14 cellular contexts compared by ENCODE assay signal in the genomic region with DNA sequence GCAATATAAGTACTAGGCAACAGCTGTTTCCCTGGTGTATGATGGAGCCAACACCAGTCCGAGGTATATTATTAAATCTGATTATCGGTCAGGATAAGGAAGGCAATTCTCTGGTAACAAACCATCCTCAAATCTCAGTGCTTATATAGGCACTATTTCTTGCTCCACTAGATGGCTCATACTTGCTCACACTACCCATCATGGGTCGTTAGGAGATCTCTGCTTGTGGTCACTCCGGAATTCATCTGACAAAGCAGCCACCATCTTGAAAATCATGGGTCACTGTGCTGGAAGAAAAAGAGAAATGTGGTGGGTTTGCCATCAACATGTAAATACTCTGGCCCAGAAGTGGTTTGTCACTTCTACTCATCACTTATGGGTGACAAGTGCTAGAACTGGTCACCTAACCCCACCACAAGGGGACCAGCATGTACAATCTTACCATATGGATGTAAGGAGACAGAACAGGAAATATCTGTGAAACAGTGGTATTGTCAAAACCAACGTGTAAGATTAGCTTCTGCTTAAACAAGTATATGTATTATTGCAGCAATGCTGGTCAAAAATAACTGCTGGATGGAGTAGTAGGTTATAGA. TPM values are rescaled to one million over a fixed set of nuclear protein-coding genes. Genes with fewer than 3 reads are reported as not detected.
DNase-seq lines count a peak whose midpoint lies in the region; ATAC-seq, FAIRE-seq and TF ChIP-seq lines count a peak whose summit lies in the region.
"Not testable (repeated sequence)": the region's sequence is repeated elsewhere in the genome, so short reads cannot be mapped to it uniquely, and the experiment has no call there.
"Had no signal": no experiment of that assay in that cellular context is flagged by ENCODE, and none has a peak within 500 bp of the region (broad histone marks: within the 10 kb centered on the region; RNA-seq: fewer than 3 reads in every experiment).

No MANE protein-coding gene starts in this region.

- DNase-seq in HFFc6; bronchial epithelial cell (ENCODE audit: low read depth); mesothelial cell of epicardium (ENCODE audit: low spot score in 2 of 2, unreplicated experiment in 2 of 2); upper lobe of right lung: not testable (repeated sequence)
- DNase-seq in NCI-H524 (lab: John Stamatoyannopoulos, UW) (peak; percentile 78 to 94), RKO (ENCODE audit: low spot score) (peak; percentile 6)

- H3K4me1 Mint-ChIP-seq in HFFc6 (ENCODE audit: low read depth) (peaks cover 81% of the 10 kb centered on the region), mesothelial cell of epicardium (peaks cover 51% of the 10 kb centered on the region)

- peaks cover 29 to 66% (median 43%) of the 10 kb centered on the region in 10 experiments for H3K4me1 ChIP-seq in BLaER1 treated with 17β-estradiol and CSF1 and Interleukin-3, amounts not matched to agents 10 nM and 100 nM
- not testable (repeated sequence) for H3K4me1 ChIP-seq in neuron (ENCODE audit: insufficient read depth, low read length); upper lobe of right lung

- not testable (repeated sequence) for H3K9me3 Mint-ChIP-seq in HFFc6, mesothelial cell of epicardium

- H3K36me3 Mint-ChIP-seq in HFFc6 (ENCODE audit: low read depth); mesothelial cell of epicardium: not testable (repeated sequence)

- H3K4me3 ChIP-seq in BLaER1 treated with 17β-estradiol and CSF1 and Interleukin-3, amounts not matched to agents 10 nM and 100 nM; bronchial epithelial cell (ENCODE audit: low read depth, low read length); neuron (ENCODE audit: low read length); upper lobe of right lung: not testable (repeated sequence)

- H3K27ac Mint-ChIP-seq in HFFc6 (peak overlapping the region; percentile 73), mesothelial cell of epicardium (peak overlapping the region; percentile 68)

- not testable (repeated sequence) for H4K20me1 ChIP-seq in BLaER1 treated with 17β-estradiol and CSF1 and Interleukin-3, amounts not matched to agents 10 nM and 100 nM

- peak overlapping the region in 6 of 11 experiments; percentile 11 to 50 (median 28); a peak in 5 of 22 replicates for H3K4me2 ChIP-seq in BLaER1 treated with 17β-estradiol and CSF1 and Interleukin-3, amounts not matched to agents 10 nM and 100 nM

- H3K27ac ChIP-seq in BLaER1 treated with 17β-estradiol and CSF1 and Interleukin-3, amounts not matched to agents 10 nM and 100 nM; upper lobe of right lung: not testable (repeated sequence)

- H3K4me3 Mint-ChIP-seq in HFFc6, mesothelial cell of epicardium: not testable (repeated sequence)

- FAIRE-seq in bronchial epithelial cell (lab: Jason Lieb, UNC), result peak; percentile 96

- H3K9me3 ChIP-seq in BLaER1 treated with 17β-estradiol and CSF1 and Interleukin-3, amounts not matched to agents 10 nM and 100 nM (replicated peaks in 1 of 11); neuron (ENCODE audit: low read length); upper lobe of right lung: not testable (repeated sequence)

- H3K36me3 ChIP-seq in BLaER1 treated with 17β-estradiol and CSF1 and Interleukin-3, amounts not matched to agents 10 nM and 100 nM; bronchial epithelial cell (ENCODE audit: control insufficient read depth, insufficient read depth, low read length); neuron (ENCODE audit: insufficient read depth, low read length); upper lobe of right lung: not testable (repeated sequence)

- peak overlapping the region; percentile 56 for H2AFZ ChIP-seq in neuron (ENCODE audit: low read depth, low read length)

- H3K9ac ChIP-seq in BLaER1 treated with 17β-estradiol and CSF1 and Interleukin-3, amounts not matched to agents 10 nM and 100 nM, result not testable (repeated sequence)

- intact Hi-C loops in upper lobe of right lung (cut with DNase I), result not testable (repeated sequence)

- peak; percentile 26 for ATAC-seq in upper lobe of right lung

- not testable (repeated sequence) for TF ChIP-seq CTCF in HFFc6 (IDR thresholded peaks at IDR 0.05); bronchial epithelial cell (IDR thresholded peaks at IDR 0.05; ENCODE audit: insufficient read depth, low read length, severe bottlenecking); mesothelial cell of epicardium (IDR thresholded peaks at IDR 0.05; ENCODE audit: unreplicated experiment); upper lobe of right lung (IDR thresholded peaks at IDR 0.05)

- H3K27me3 Mint-ChIP-seq in HFFc6 (ENCODE audit: insufficient read depth); mesothelial cell of epicardium (ENCODE audit: low read depth): not testable (repeated sequence)

- not testable (repeated sequence) for H3K27me3 ChIP-seq in BLaER1 treated with 17β-estradiol and CSF1 and Interleukin-3, amounts not matched to agents 10 nM and 100 nM; bronchial epithelial cell (ENCODE audit: control insufficient read depth, insufficient read depth, low read length); neuron (ENCODE audit: insufficient read depth, low read length); upper lobe of right lung

RNA-seq across cellular contexts. Expression of a gene that starts 21.6 kb away (rescaled TPM):
- 1 to 10 TPM; 2.1 to 3.0 (median 2.5) TPM for total RNA-seq in HFFc6 (2021; fragmentation: NEBNext Ultra II Directional; extraction: Animal tissue kit (Norgen Biotek cat#: 25700))
- total RNA-seq in bronchial epithelial cell (not detected in 2 replicates), mesothelial cell of epicardium (0.54 to 0.71 TPM (median 0.59 TPM) in 3 replicates), upper lobe of right lung (0.41 TPM)
- total RNA-seq: CD4-positive, CD25-positive, alpha-beta regulatory T cell; G401; H7; HT1080; NCI-H460; SJSA1 had no signal
